Comparison of ENCODE assay signal across 1 cellular context in genomic region chr6:20464041-20464440, GRCh38.
TF ChIP-seq lines count a peak whose summit lies in the region.

No MANE protein-coding gene starts in this region.

TF ChIP-seq in GM12891, 5 proteins besides CTCF, POLR2A, EP300 and RAD21:
- no peak for TF ChIP-seq TAF1 (IDR thresholded peaks at IDR 0.05; ENCODE audit: low read depth, low read length)
- TF ChIP-seq SPI1 (IDR thresholded peaks at IDR 0.05; ENCODE audit: low read depth, low read length), result no peak
- TF ChIP-seq PAX5 (IDR thresholded peaks at IDR 0.05; ENCODE audit: insufficient read depth, low read length, severe bottlenecking), result no peak
- no peak for TF ChIP-seq POU2F2 (IDR thresholded peaks at IDR 0.05; ENCODE audit: low read depth, low read length)
- TF ChIP-seq POLR2AphosphoS5 (IDR thresholded peaks at IDR 0.05; ENCODE audit: low read depth, low read length), result no peak
